ENCODE assay signal across 7 cellular contexts in genomic region chr13:45120967-45121366, GRCh38. TPM values are rescaled to one million over a fixed set of nuclear protein-coding genes. Genes with fewer than 3 reads are reported as not detected.
DNase-seq lines count a peak whose midpoint lies in the region; ATAC-seq and TF ChIP-seq lines count a peak whose summit lies in the region.

No MANE protein-coding gene starts in this region.

- TF ChIP-seq CTCF in HCT116 (IDR thresholded peaks at IDR 0.05 in 2 of 3, conservative IDR thresholded peaks at IDR 0.05 in 1 of 3; ENCODE audit: borderline replicate concordance in 1 of 3, insufficient read depth in 1 of 3, low read depth in 2 of 3, low read length in 2 of 3) (no peak), WERI-Rb-1 (IDR thresholded peaks at IDR 0.05; ENCODE audit: low read depth, low read length) (no peak), tibial artery (IDR thresholded peaks at IDR 0.05) (no peak)

- intact Hi-C loops in HCT116 (cut with micrococcal nuclease) (loop anchor here (2.0 kb wide), 1 partner anchor 160 kb away; no protein-coding TSS in a partner anchor), tibial artery (cut with DNase I; ENCODE audit: low total_unique reads) (no loop called here)

- TF ChIP-seq POLR2A in HCT116 (IDR thresholded peaks at IDR 0.05; ENCODE audit: borderline replicate concordance, extremely low read depth, insufficient read depth, insufficient read length): no peak

- H3K27ac ChIP-seq in HCT116 (ENCODE audit: low read depth, low read length) (peak overlapping the region; percentile 72), WERI-Rb-1 (peak overlapping the region; percentile 84), tibial artery (peak overlapping the region; percentile 74 to 83)

- H3K4me1 ChIP-seq in HCT116 (ENCODE audit: control insufficient read depth in 1 of 2, insufficient read depth in 2 of 2, low read length in 2 of 2) (peaks cover 11 to 17% of the 10 kb centered on the region in 2 experiments), tibial artery (peaks cover 0 to 24% (median 10%) of the 10 kb centered on the region in 4 donors)

- H3K27me3 ChIP-seq in HCT116 (ENCODE audit: insufficient read depth, low read length): no peaks in the 10 kb centered on the region
- H3K27me3 ChIP-seq in WERI-Rb-1 (ENCODE audit: insufficient read depth, low read depth, severe bottlenecking): no peaks in the 10 kb centered on the region
- no peaks in the 10 kb centered on the region for H3K27me3 ChIP-seq in tibial artery

- no peak for TF ChIP-seq RAD21 in HCT116 (IDR thresholded peaks at IDR 0.05; ENCODE audit: low read depth)

- POLR2A ChIA-PET in HCT116 (lab: Charles Lee): no interaction called here

- peak overlapping the region; percentile 94 for H3K9ac ChIP-seq in HCT116 (ENCODE audit: low read length)

- H3K4me3 ChIP-seq in HCT116 (replicated peaks in 1 of 2; ENCODE audit: low read depth in 1 of 2, low read length in 2 of 2) (peak overlapping the region; percentile 84 to 96), WERI-Rb-1 (ENCODE audit: low read depth, low read length) (peak overlapping the region; percentile 89), tibial artery (peak overlapping the region; percentile 75 to 77)

- RAD21 ChIA-PET in HCT116 (lab: Charles Lee; ENCODE audit: low non-redundant PET in 1 of 2, low total read pairs in 2 of 2, uncharacterized antibody in 2 of 2, unreplicated experiment in 2 of 2): no interaction called here

- H3K36me3 ChIP-seq in HCT116 (ENCODE audit: control insufficient read depth in 1 of 2, insufficient read depth in 2 of 2, low read length in 2 of 2) (no peaks in the 10 kb centered on the region), WERI-Rb-1 (no peaks in the 10 kb centered on the region), tibial artery (no peaks in the 10 kb centered on the region)

- H4K20me1 ChIP-seq in HCT116 (ENCODE audit: insufficient read depth): no peaks in the 10 kb centered on the region

- no TSS peak for BruUV-seq in HCT116 (replicated peaks; lab: Mats Ljungman, UMichigan)

- peak overlapping the region; percentile 93 for H3K4me2 ChIP-seq in HCT116 (ENCODE audit: low read length)

- DNase-seq in HCT116 (ENCODE audit: low read depth, low spot score): no peak
- no peak for DNase-seq in WERI-Rb-1
- DNase-seq in iris pigment epithelial cell (ENCODE audit: low read depth): peak; percentile 11
- no peak for DNase-seq in tibial artery
- DNase-seq in activated naive CD4-positive, alpha-beta T cell treated with Interleukin-2 at 50 U/mL for 16 hours: no peak
- no peak for DNase-seq in NCI-H146 (lab: John Stamatoyannopoulos, UW)

- CTCF ChIA-PET in HCT116 (lab: Charles Lee): no interaction called here

- peaks cover 59% of the 10 kb centered on the region for H3K79me2 ChIP-seq in HCT116 (ENCODE audit: insufficient read depth, low read length)

- H2AFZ ChIP-seq in HCT116 (ENCODE audit: low read depth, low read length, poor library complexity, severe bottlenecking): no peak overlapping the region

- no peaks in the 10 kb centered on the region for H3K9me2 ChIP-seq in HCT116 (ENCODE audit: insufficient read depth)

- H3K9me3 ChIP-seq in HCT116 (ENCODE audit: control insufficient read depth in 1 of 2, insufficient read depth in 1 of 2, low read depth in 1 of 2, low read length in 2 of 2) (no peaks in the 10 kb centered on the region), WERI-Rb-1 (ENCODE audit: severe bottlenecking) (no peaks in the 10 kb centered on the region), tibial artery (no peaks in the 10 kb centered on the region)

- no peak for ATAC-seq in HCT116
- ATAC-seq in GM21825 (IDR thresholded peaks at IDR 0.05; ENCODE audit: unreplicated experiment): no peak

TF ChIP-seq in HCT116, 20 proteins besides CTCF, POLR2A, EP300 and RAD21:
- TF ChIP-seq MAX (IDR thresholded peaks at IDR 0.05): no peak

RNA-seq across cellular contexts. Expression of gene GTF2F2, which starts 0.7 kb away (rescaled TPM):
- total RNA-seq in HCT116 (2021; ENCODE audit: unreplicated experiment): 40.1 TPM
- polyA plus RNA-seq in HCT116 (2012): 15.3 and 19.9 TPM in 2 replicates
